ENCODE assay signal across 9 cellular contexts in genomic region chr13:88919970-88920628, GRCh38.
DNase-seq lines count a peak whose midpoint lies in the region; ATAC-seq, FAIRE-seq and TF ChIP-seq lines count a peak whose summit lies in the region.
"Had no signal": no experiment of that assay in that cellular context is flagged by ENCODE, and none has a peak within 500 bp of the region (broad histone marks: within the 10 kb centered on the region; RNA-seq: fewer than 3 reads in every experiment).

No MANE protein-coding gene starts in this region.

- FAIRE-seq in H54 (lab: Jason Lieb, UNC) = peak; percentile 57

- no peaks in the 10 kb centered on the region for H3K36me3 Mint-ChIP-seq in activated naive CD8-positive, alpha-beta T cell

- peak overlapping the region; percentile 48 for H3K27ac Mint-ChIP-seq in activated naive CD8-positive, alpha-beta T cell

- H3K36me3 ChIP-seq in Loucy (ENCODE audit: insufficient read depth, low read length) = no peaks in the 10 kb centered on the region
- H3K36me3 ChIP-seq in colonic mucosa = no peaks in the 10 kb centered on the region

- H3K79me2 ChIP-seq in Loucy (ENCODE audit: insufficient read depth, low read length) = no peaks in the 10 kb centered on the region
- H3K79me2 ChIP-seq: parathyroid adenoma had no signal

- peaks cover 10% of the 10 kb centered on the region for H3K9me3 Mint-ChIP-seq in activated naive CD8-positive, alpha-beta T cell (ENCODE audit: low read depth)

- peak overlapping the region; percentile 43 for H2AFZ ChIP-seq in Loucy (ENCODE audit: low read length)
- H2AFZ ChIP-seq: parathyroid adenoma had no signal

- H3K4me1 ChIP-seq in Loucy (ENCODE audit: insufficient read depth, low read length, poor library complexity, severe bottlenecking) (peaks cover 15% of the 10 kb centered on the region), colonic mucosa (no peaks in the 10 kb centered on the region)
- H3K4me1 ChIP-seq: parathyroid adenoma had no signal

- peaks cover 7% of the 10 kb centered on the region; the same call in 1 of the 2 replicates for H3K9me3 ChIP-seq in Loucy (ENCODE audit: insufficient read depth, low read depth, low read length)
- H3K9me3 ChIP-seq in colonic mucosa = no peaks in the 10 kb centered on the region

- H3K4me3 Mint-ChIP-seq in activated naive CD8-positive, alpha-beta T cell = peak overlapping the region; percentile 12

- no peak for DNase-seq in H54 (ENCODE audit: insufficient read length, low spot score)
- DNase-seq in Right ventricle myocardium superior = no peak
- DNase-seq in NCI-H2171 treated with DMSO at 0.1 percent for 48 hours (lab: John Stamatoyannopoulos, UW) = no peak
- no peak for DNase-seq in colonic mucosa
- no peak for DNase-seq in AG08396 (ENCODE audit: low spot score)

- H3K27ac ChIP-seq in colonic mucosa = no peak overlapping the region
- H3K27ac ChIP-seq: parathyroid adenoma had no signal

- no peak for TF ChIP-seq POLR2A in H54 (IDR thresholded peaks at IDR 0.05; ENCODE audit: low read depth, low read length)

- H3K9ac ChIP-seq in Loucy (ENCODE audit: low read depth, low read length, poor library complexity, severe bottlenecking) = peak overlapping the region; percentile 31
- no peak overlapping the region for H3K9ac ChIP-seq in colonic mucosa (ENCODE audit: low read depth in 2 of 2, low read length in 2 of 2)
- H3K9ac ChIP-seq: parathyroid adenoma had no signal

- peaks cover 22% of the 10 kb centered on the region for H3K4me1 Mint-ChIP-seq in activated naive CD8-positive, alpha-beta T cell (ENCODE audit: low read depth)

- peak overlapping the region; percentile 36 for H3K4me3 ChIP-seq in Loucy (ENCODE audit: low read length, poor library complexity, severe bottlenecking)
- H3K4me3 ChIP-seq in colonic mucosa = no peak overlapping the region

- H4K20me1 ChIP-seq in Loucy (ENCODE audit: insufficient read depth, low read length, poor library complexity, severe bottlenecking) = no peaks in the 10 kb centered on the region

- TF ChIP-seq CTCF in Loucy (conservative IDR thresholded peaks at IDR 0.05; ENCODE audit: low read length) (no peak), colonic mucosa (IDR thresholded peaks at IDR 0.05) (no peak)

- peak overlapping the region; percentile 59 for H3K4me2 ChIP-seq in Loucy (ENCODE audit: low read depth, low read length, poor library complexity, severe bottlenecking)

- ATAC-seq in GM18502 (IDR thresholded peaks at IDR 0.05; ENCODE audit: poor library complexity, unreplicated experiment) (peak; percentile 69), Right ventricle myocardium superior (ENCODE audit: poor library complexity) (no peak)

- no peaks in the 10 kb centered on the region for H3K9me2 ChIP-seq in Loucy (replicated peaks; ENCODE audit: low read depth, low read length)

- intact Hi-C loops in Right ventricle myocardium superior (cut with DNase I) (no loop called here), colonic mucosa (cut with DNase I) (no loop called here)

- H3K27me3 ChIP-seq in Loucy (ENCODE audit: insufficient read depth, low read length, poor library complexity, severe bottlenecking) = no peaks in the 10 kb centered on the region
- H3K27me3 ChIP-seq in colonic mucosa = no peaks in the 10 kb centered on the region

- H3K27me3 Mint-ChIP-seq in activated naive CD8-positive, alpha-beta T cell = no peaks in the 10 kb centered on the region

- no peaks in the 10 kb centered on the region for H3F3A ChIP-seq in Loucy (ENCODE audit: low read depth)
